Comparison of ENCODE assay signal across 23 cellular contexts in the genomic region with DNA sequence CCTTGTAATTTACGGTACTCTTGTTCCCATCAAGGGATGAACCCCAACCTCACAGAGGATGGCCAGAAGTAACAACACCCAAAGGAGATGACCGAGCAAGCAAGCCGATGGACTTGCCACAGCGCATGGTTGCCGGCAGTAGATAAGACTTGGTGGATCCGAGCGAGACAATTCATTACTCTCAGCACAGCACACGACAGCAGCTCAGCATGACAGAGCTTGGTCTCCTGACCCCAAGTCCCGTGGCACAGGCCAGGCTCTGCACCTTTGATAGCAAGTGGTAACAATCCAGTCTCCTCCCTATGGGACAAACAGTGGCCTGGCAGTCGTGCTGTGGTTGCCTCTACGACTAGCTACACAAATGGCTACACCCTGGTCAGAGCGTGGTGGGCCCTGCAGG. TPM values are rescaled to one million over a fixed set of nuclear protein-coding genes. Genes with fewer than 3 reads are reported as not detected.
DNase-seq lines count a peak whose midpoint lies in the region; ATAC-seq, FAIRE-seq and TF ChIP-seq lines count a peak whose summit lies in the region.
"Had no signal": no experiment of that assay in that cellular context is flagged by ENCODE, and none has a peak within 500 bp of the region (broad histone marks: within the 10 kb centered on the region; RNA-seq: fewer than 3 reads in every experiment).

No MANE protein-coding gene starts in this region.

- no peak overlapping the region for H3K27ac ChIP-seq in K562 (ENCODE audit: extremely low read depth, low read depth, low read length)
- H3K27ac ChIP-seq in thyroid gland, result peak overlapping the region in 2 of 3 donors; percentile 45 to 63
- H3K27ac ChIP-seq: GM23248 had no signal

- peaks cover 4% of the 10 kb centered on the region for H3K9me1 ChIP-seq in K562 (ENCODE audit: control insufficient read depth, insufficient read depth, low read length)

- H3K9ac ChIP-seq in K562 (ENCODE audit: insufficient read depth in 1 of 2, low read depth in 2 of 2, low read length in 2 of 2), result peak overlapping the region in 1 of 2 experiments; percentile 61; a peak in 1 of 4 replicates
- H3K9ac ChIP-seq: GM23248 had no signal

- peaks cover 5 to 6% of the 10 kb centered on the region in 2 experiments; a peak in 3 of 5 replicates for H3K4me1 ChIP-seq in K562 (replicated peaks in 1 of 2; ENCODE audit: control insufficient read depth in 2 of 2, insufficient read depth in 2 of 2, low read length in 2 of 2)
- peaks cover 7 to 32% of the 10 kb centered on the region in 2 donors for H3K4me1 ChIP-seq in thyroid gland

- ATAC-seq in K562 (peak; percentile 89), GM18520 (IDR thresholded peaks at IDR 0.05; ENCODE audit: unreplicated experiment) (no peak)

- TF ChIP-seq RAD21 in K562 (CRISPR knock-in tag; conservative IDR thresholded peaks at IDR 0.05 in 1 of 2, IDR thresholded peaks at IDR 0.05 in 1 of 2), result no peak

- H2AFZ ChIP-seq in K562 (ENCODE audit: low read depth, low read length), result peak overlapping the region; percentile 83
- H2AFZ ChIP-seq: GM23248 had no signal

- no peaks in the 10 kb centered on the region for H3K79me2 ChIP-seq in K562 (ENCODE audit: control insufficient read depth, insufficient read depth, low read length)

- peak; percentile 76 for FAIRE-seq in K562 (lab: Jason Lieb, UNC)
- FAIRE-seq: GM12892 had no signal

- no peaks in the 10 kb centered on the region; the same call in 1 of the 2 replicates for H4K20me1 ChIP-seq in K562 (replicated peaks; ENCODE audit: control insufficient read depth, insufficient read depth, low read length)

- TF ChIP-seq POLR2A in K562 (conservative IDR thresholded peaks at IDR 0.05) (no peak), thyroid gland (IDR thresholded peaks at IDR 0.05) (no peak)

- H3K4me1 Mint-ChIP-seq in nephron progenitor cell, result peaks cover 33% of the 10 kb centered on the region
- peaks cover 10% of the 10 kb centered on the region for H3K4me1 Mint-ChIP-seq in activated naive CD4-positive, alpha-beta T cell treated with anti-CD3 and anti-CD28 coated beads, Interleukin-2, amount 10 ng/mL, durations not matched to agents 7 days and 5 days

- H3K9me3 ChIP-seq in K562 (replicated peaks; ENCODE audit: control insufficient read depth, insufficient read depth, low read depth, low read length) (no peaks in the 10 kb centered on the region), thyroid gland (no peaks in the 10 kb centered on the region)
- H3K9me3 ChIP-seq: HAP-1 had no signal

- in situ Hi-C loops in K562 (cut with MboI), result no loop called here

- WGBS in K562 (ENCODE audit: insufficient coverage, low coverage, missing lambda C conversion rate), result 13% methylated on average over 12 of the region's 12 CpGs
- 93 to 94% methylated on average over 10 to 12 of the region's 12 CpGs for WGBS in thyroid gland, 2 donors

- no peaks in the 10 kb centered on the region for H3K36me3 Mint-ChIP-seq in nephron progenitor cell (ENCODE audit: low read depth)
- no peaks in the 10 kb centered on the region for H3K36me3 Mint-ChIP-seq in activated naive CD4-positive, alpha-beta T cell treated with anti-CD3 and anti-CD28 coated beads, Interleukin-2, amount 10 ng/mL, durations not matched to agents 7 days and 5 days

- TF ChIP-seq CTCF in K562 (IDR thresholded peaks at IDR 0.05 in 2 of 3, conservative IDR thresholded peaks at IDR 0.05 in 1 of 3; ENCODE audit: insufficient read depth in 2 of 3, low read depth in 1 of 3, low read length in 3 of 3) (no peak), nephron progenitor cell (IDR thresholded peaks at IDR 0.05) (no peak), thyroid gland (IDR thresholded peaks at IDR 0.05) (no peak)

- TF ChIP-seq EP300 in K562 (IDR thresholded peaks at IDR 0.05; ENCODE audit: low read length), result no peak

- intact Hi-C loops in K562 (cut with micrococcal nuclease), result no loop called here
- intact Hi-C loops in thyroid gland (cut with DNase I), result no loop called here

- no peaks in the 10 kb centered on the region for H3K36me3 ChIP-seq in K562 (ENCODE audit: control insufficient read depth, insufficient read depth, low read length)
- no peaks in the 10 kb centered on the region for H3K36me3 ChIP-seq in thyroid gland
- H3K36me3 ChIP-seq: HAP-1 had no signal

- peaks cover 4 to 8% of the 10 kb centered on the region in 2 experiments; a peak in 2 of 5 replicates for H3K27me3 ChIP-seq in K562 (ENCODE audit: control insufficient read depth in 2 of 2, insufficient read depth in 2 of 2, low read length in 2 of 2)
- no peaks in the 10 kb centered on the region for H3K27me3 ChIP-seq in thyroid gland

- peak overlapping the region; percentile 19 for H3K27ac Mint-ChIP-seq in nephron progenitor cell
- no peak overlapping the region for H3K27ac Mint-ChIP-seq in activated naive CD4-positive, alpha-beta T cell treated with anti-CD3 and anti-CD28 coated beads, Interleukin-2, amount 10 ng/mL, durations not matched to agents 7 days and 5 days

- POLR2A ChIA-PET in K562 (lab: Yijun Ruan, JAX), result no interaction called here

- no peaks in the 10 kb centered on the region for H3K9me3 Mint-ChIP-seq in nephron progenitor cell
- no peaks in the 10 kb centered on the region for H3K9me3 Mint-ChIP-seq in activated naive CD4-positive, alpha-beta T cell treated with anti-CD3 and anti-CD28 coated beads, Interleukin-2, amount 10 ng/mL, durations not matched to agents 7 days and 5 days
- H3K9me3 Mint-ChIP-seq: HFFc6 had no signal

- peak overlapping the region; percentile 44; the same call in 1 of the 2 replicates for H3K4me2 ChIP-seq in K562 (ENCODE audit: insufficient read depth, low read length)

- H3K27me3 Mint-ChIP-seq in nephron progenitor cell (ENCODE audit: low read depth, poor library complexity), result peaks cover 6% of the 10 kb centered on the region
- no peaks in the 10 kb centered on the region for H3K27me3 Mint-ChIP-seq in activated naive CD4-positive, alpha-beta T cell treated with anti-CD3 and anti-CD28 coated beads, Interleukin-2, amount 10 ng/mL, durations not matched to agents 7 days and 5 days

- H3K4me3 ChIP-seq in K562 (no peak overlapping the region), thyroid gland (replicated peaks in 1 of 3) (no peak overlapping the region)
- H3K4me3 ChIP-seq: GM23248, HAP-1 had no signal

- H3K4me3 Mint-ChIP-seq in nephron progenitor cell, result no peak overlapping the region
- H3K4me3 Mint-ChIP-seq in activated naive CD4-positive, alpha-beta T cell treated with anti-CD3 and anti-CD28 coated beads, Interleukin-2, amount 10 ng/mL, durations not matched to agents 7 days and 5 days, result no peak overlapping the region
- H3K4me3 Mint-ChIP-seq: HFFc6 had no signal

- BruUV-seq in K562 (replicated peaks; lab: Mats Ljungman, UMichigan), result no TSS peak

- CTCF ChIA-PET in K562 (lab: Yijun Ruan, JAX; ENCODE audit: low intra/inter-chr PET ratio), result no interaction called here
- CTCF ChIA-PET in activated naive CD4-positive, alpha-beta T cell treated with anti-CD3 and anti-CD28 coated beads, Interleukin-2, amount 10 ng/mL, durations not matched to agents 7 days and 5 days (lab: Charles Lee), result no interaction called here

- DNase-seq in OCI-M1 (lab: John Stamatoyannopoulos, UW) (peak; percentile 36), K562 (ENCODE audit: extremely low read depth in 1 of 4, low spot score in 3 of 4) (peak in 2 of 4 experiments; percentile 50 to 77), nephron progenitor cell (no peak), thyroid gland (no peak), OCI-M2 (lab: John Stamatoyannopoulos, UW; ENCODE audit: unreplicated experiment) (no peak)
- no peak for DNase-seq in activated naive CD4-positive, alpha-beta T cell treated with anti-CD3 and anti-CD28 coated beads, Interleukin-2, amount 10 ng/mL, durations not matched to agents 7 days and 5 days
- DNase-seq: Calu3; DMS79 treated with DMSO at 0.1 percent for 48 hours; GM23248; HFFc6; Karpas-422; NCI-H1105; NCI-H1436 treated with DMSO at 0.1 percent for 48 hours; NCI-H1930; NCI-H2107; NCI-H524; NCI-H82; NK-92 treated with Interleukin-12 subunit alpha and Interleukin-12 subunit beta, amount 100 ng/mL, for 24 hours; Right ventricle myocardium superior; RPMI8226 had no signal

RNA-seq across cellular contexts. Expression of gene RWDD4, which starts 26.3 kb away (rescaled TPM):
- total RNA-seq in K562 (2011; cell fraction: chromatin; rRNA removed; ENCODE audit: low replicate concordance), result 5.8 and 14.6 TPM in 2 replicates
- 7.0 and 7.3 TPM in 2 replicates for total RNA-seq in K562 (2011; cell fraction: nucleolus; rRNA removed)
- total RNA-seq in K562 (2011; cell fraction: nucleoplasm; rRNA removed), result 9.4 and 11.3 TPM in 2 replicates
- total RNA-seq in K562 (2014; rRNA removed) (23.3 and 31.4 TPM in 2 replicates), K562 (2014; rRNA removed; fragmentation: Illumina TruSeq; extraction: Trizol) (28.2 and 30.4 TPM in 2 replicates), K562 (2015; rRNA removed; fragmentation: Illumina TruSeq; extraction: Trizol) (27.0 and 32.5 TPM in 2 replicates), K562 (2021) (24.2 and 26.0 TPM in 2 replicates), thyroid gland (10 to 100 TPM; 33.3 to 43.5 (median 41.5) TPM)
- polyA plus RNA-seq in K562 (2011; rRNA removed) (19.3 and 23.0 TPM in 2 replicates), K562 (2014; fragmentation: Illumina TruSeq; extraction: Trizol) (23.8 and 29.4 TPM in 2 replicates), K562 (2014; fragmentation: Nextera tagmentation; extraction: Ambion mirVana) (10 to 100 TPM in 1 of 2 experiments, 1 to 10 TPM in 1; 8.4 to 11.7 TPM), K562 (2014; rRNA removed) (24.2 and 27.8 TPM in 2 replicates)
- 5.3 and 6.2 TPM in 2 replicates for polyA plus RNA-seq in K562 (2011; cell fraction: cytosol; rRNA removed)
- polyA plus RNA-seq in K562 (2011; cell fraction: nucleus; rRNA removed), result 6.1 and 6.2 TPM in 2 replicates
- 15.1 and 17.8 TPM in 2 replicates for polyA plus RNA-seq in K562 (2012)
- 9.3 and 10.0 TPM in 2 replicates for polyA minus RNA-seq in K562 (2011; rRNA and poly(A)+ RNA removed)
- polyA minus RNA-seq in K562 (2011; cell fraction: cytosol; rRNA and poly(A)+ RNA removed), result 5.5 and 7.9 TPM in 2 replicates
- polyA minus RNA-seq in K562 (2011; cell fraction: nucleus; rRNA and poly(A)+ RNA removed), result 7.4 and 8.2 TPM in 2 replicates

RNA-seq across cellular contexts. Expression of gene TRAPPC11, which starts 26.4 kb away (rescaled TPM):
- 57.2 and 107 TPM in 2 replicates for total RNA-seq in K562 (2011; cell fraction: chromatin; rRNA removed; ENCODE audit: low replicate concordance)
- total RNA-seq in K562 (2011; cell fraction: nucleolus; rRNA removed), result 14.2 and 17.8 TPM in 2 replicates
- 38.7 and 42.7 TPM in 2 replicates for total RNA-seq in K562 (2011; cell fraction: nucleoplasm; rRNA removed)
- total RNA-seq in K562 (2014; rRNA removed), result 24.7 and 31.8 TPM in 2 replicates
- total RNA-seq in K562 (2014; rRNA removed; fragmentation: Illumina TruSeq; extraction: Trizol), result 31.8 and 34.9 TPM in 2 replicates
- 26.9 and 30.6 TPM in 2 replicates for total RNA-seq in K562 (2015; rRNA removed; fragmentation: Illumina TruSeq; extraction: Trizol)
- 26.5 and 28.7 TPM in 2 replicates for total RNA-seq in K562 (2021)
- 48.2 and 49.0 TPM in 2 replicates for polyA plus RNA-seq in K562 (2011; rRNA removed)
- 13.4 and 25.4 TPM in 2 replicates for polyA plus RNA-seq in K562 (2011; cell fraction: cytosol; rRNA removed)
- polyA plus RNA-seq in K562 (2011; cell fraction: nucleus; rRNA removed), result 27.4 and 42.9 TPM in 2 replicates
- 15.8 and 22.6 TPM in 2 replicates for polyA plus RNA-seq in K562 (2012)
- 32.6 and 46.3 TPM in 2 replicates for polyA plus RNA-seq in K562 (2014; fragmentation: Illumina TruSeq; extraction: Trizol)
- 10 to 100 TPM; 11.6 to 12.0 TPM for polyA plus RNA-seq in K562 (2014; fragmentation: Nextera tagmentation; extraction: Ambion mirVana)
- polyA plus RNA-seq in K562 (2014; rRNA removed), result 23.6 and 24.3 TPM in 2 replicates
- 76.8 and 101 TPM in 2 replicates for polyA minus RNA-seq in K562 (2011; rRNA and poly(A)+ RNA removed)
- 24.9 and 25.6 TPM in 2 replicates for polyA minus RNA-seq in K562 (2011; cell fraction: cytosol; rRNA and poly(A)+ RNA removed)
- polyA minus RNA-seq in K562 (2011; cell fraction: nucleus; rRNA and poly(A)+ RNA removed), result 20.9 and 43.7 TPM in 2 replicates
- total RNA-seq in thyroid gland, result 10 to 100 TPM; 34.6 to 84.1 (median 41.8) TPM
